Comparison of ENCODE assay signal across 9 cellular contexts in genomic region chr10:4662576-4663161, GRCh38.
DNase-seq lines count a peak whose midpoint lies in the region; ATAC-seq and TF ChIP-seq lines count a peak whose summit lies in the region.
"Had no signal": no experiment of that assay in that cellular context is flagged by ENCODE, and none has a peak within 500 bp of the region (broad histone marks: within the 10 kb centered on the region; RNA-seq: fewer than 3 reads in every experiment).

No MANE protein-coding gene starts in this region.

- H3K4me1 ChIP-seq in uterus = no peaks in the 10 kb centered on the region

- H3K36me3 Mint-ChIP-seq in chondrocyte (ENCODE audit: low read depth) = no peaks in the 10 kb centered on the region
- H3K36me3 Mint-ChIP-seq in mesothelial cell of epicardium = no peaks in the 10 kb centered on the region

- TF ChIP-seq CTCF in chondrocyte (IDR thresholded peaks at IDR 0.05) = no peak
- no peak for TF ChIP-seq CTCF in mesothelial cell of epicardium (IDR thresholded peaks at IDR 0.05; ENCODE audit: unreplicated experiment)
- TF ChIP-seq CTCF in uterus (IDR thresholded peaks at IDR 0.05) = no peak

- intact Hi-C loops in uterus (cut with DNase I; ENCODE audit: low total_unique reads) = no loop called here

- peak overlapping the region; percentile 90 to 93 for H3K27ac ChIP-seq in uterus

- no peak for ATAC-seq in GM21576 (IDR thresholded peaks at IDR 0.05; ENCODE audit: unreplicated experiment)

- no peak overlapping the region for H3K4me3 ChIP-seq in uterus
- H3K4me3 ChIP-seq: adrenal gland had no signal

- no peaks in the 10 kb centered on the region for H3K36me3 ChIP-seq in uterus
- H3K36me3 ChIP-seq: adrenal gland had no signal

- H3K4me3 Mint-ChIP-seq in chondrocyte (ENCODE audit: unreplicated experiment) (no peak overlapping the region), mesothelial cell of epicardium (no peak overlapping the region)

- peaks cover 43% of the 10 kb centered on the region for H3K4me1 Mint-ChIP-seq in chondrocyte (ENCODE audit: low read depth)
- peaks cover 23% of the 10 kb centered on the region for H3K4me1 Mint-ChIP-seq in mesothelial cell of epicardium

- no peaks in the 10 kb centered on the region for H3K9me3 Mint-ChIP-seq in chondrocyte (ENCODE audit: low read depth)
- H3K9me3 Mint-ChIP-seq in mesothelial cell of epicardium = no peaks in the 10 kb centered on the region

- no peaks in the 10 kb centered on the region for H3K27me3 Mint-ChIP-seq in chondrocyte (ENCODE audit: low read depth)
- no peaks in the 10 kb centered on the region for H3K27me3 Mint-ChIP-seq in mesothelial cell of epicardium (ENCODE audit: low read depth)

- no peaks in the 10 kb centered on the region for H3K27me3 ChIP-seq in uterus
- H3K27me3 ChIP-seq: adrenal gland had no signal

- H3K27ac Mint-ChIP-seq in chondrocyte (ENCODE audit: unreplicated experiment) (peak overlapping the region; percentile 96), mesothelial cell of epicardium (peak overlapping the region; percentile 86)

- H3K9me3 ChIP-seq in uterus = no peaks in the 10 kb centered on the region
- H3K9me3 ChIP-seq: adrenal gland had no signal

- TF ChIP-seq POLR2A in uterus (IDR thresholded peaks at IDR 0.05) = no peak

- peak; percentile 49 for DNase-seq in DMS 273 (lab: John Stamatoyannopoulos, UW; ENCODE audit: unreplicated experiment)
- no peak for DNase-seq in DMS 273 treated with DMSO at 0.1 percent for 48 hours (lab: John Stamatoyannopoulos, UW)
- no peak for DNase-seq in chondrocyte (ENCODE audit: low spot score)
- no peak for DNase-seq in mesothelial cell of epicardium (ENCODE audit: low spot score in 2 of 2, unreplicated experiment in 2 of 2)
- no peak for DNase-seq in uterus
- no peak for DNase-seq in DMS79 (lab: John Stamatoyannopoulos, UW)
- no peak for DNase-seq in NAMALWA (ENCODE audit: low spot score)
